Comparison of ENCODE assay signal across 33 cellular contexts in genomic region chr19:29006057-29006735, GRCh38.
A peak's percentile ranks its signal among the peaks of the same experiment; 100 is the strongest.
DNase-seq lines count a peak whose midpoint lies in the region; ATAC-seq and TF ChIP-seq lines count a peak whose summit lies in the region.
"Had no signal": no experiment of that assay in that cellular context is flagged by ENCODE, and none has a peak within 500 bp of the region (broad histone marks: within the 10 kb centered on the region; RNA-seq: fewer than 3 reads in every experiment).

No MANE protein-coding gene starts in this region.

- no peaks in the 10 kb centered on the region for H3K27me3 ChIP-seq in RWPE2 (ENCODE audit: insufficient read depth, poor library complexity, severe bottlenecking)
- H3K27me3 ChIP-seq: body of pancreas, ovary had no signal

- CTCF ChIA-PET in T-cell (lab: Charles Lee) = no interaction called here

- ATAC-seq in RWPE2 (ENCODE audit: low read depth) (0 out of 3 replicates have a peak, but pooled peaks have one; percentile 36), HG03196 (IDR thresholded peaks at IDR 0.05; ENCODE audit: unreplicated experiment) (no peak), T-cell (replicated peaks in 1 of 4) (no peak)
- ATAC-seq: activated CD8-positive, alpha-beta T cell treated with anti-CD3 and anti-CD28 coated beads, Interleukin-2, amount 10 ng/mL, durations not matched to agents 7 days and 5 days; activated T-helper 17 cell treated with anti-CD3 and anti-CD28 coated beads, Interleukin-2, amount 50 U/mL, for 72 hours; body of pancreas; GM23338; left ventricle myocardium superior; Panc1; stimulated activated naive CD8-positive, alpha-beta T cell treated with anti-CD3 and anti-CD28 coated beads, Interleukin-15, amount 100 ng/mL, for 72 hours had no signal

- POLR2A ChIA-PET in T-cell (lab: Charles Lee) = no interaction called here

- H3K9me3 ChIP-seq in RWPE2 (ENCODE audit: severe bottlenecking) = no peaks in the 10 kb centered on the region
- H3K9me3 ChIP-seq: adrenal gland, body of pancreas, ovary, thoracic aorta had no signal

- no peak for TF ChIP-seq CTCF in RWPE2 (IDR thresholded peaks at IDR 0.05; ENCODE audit: poor library complexity, severe bottlenecking)

- H3K27ac Mint-ChIP-seq in T-cell = no peak overlapping the region
- H3K27ac Mint-ChIP-seq: activated CD8-positive, alpha-beta T cell treated with anti-CD3 and anti-CD28 coated beads, Interleukin-2, amount 10 ng/mL, durations not matched to agents 7 days and 5 days; activated naive CD4-positive, alpha-beta T cell treated with anti-CD3 and anti-CD28 coated beads, Interleukin-2, amount 10 ng/mL, durations not matched to agents 7 days and 5 days; activated T-helper 17 cell treated with anti-CD3 and anti-CD28 coated beads, Interleukin-2, amount 50 U/mL, for 72 hours; GM23338; stimulated activated naive CD8-positive, alpha-beta T cell treated with anti-CD3 and anti-CD28 coated beads, Interleukin-15, amount 100 ng/mL, for 72 hours had no signal

- H3K9me3 Mint-ChIP-seq in T-cell = no peaks in the 10 kb centered on the region
- H3K9me3 Mint-ChIP-seq: activated T-helper 17 cell treated with anti-CD3 and anti-CD28 coated beads, Interleukin-2, amount 50 U/mL, for 72 hours; GM23338; stimulated activated naive CD8-positive, alpha-beta T cell treated with anti-CD3 and anti-CD28 coated beads, Interleukin-15, amount 100 ng/mL, for 72 hours had no signal

- H3K27me3 Mint-ChIP-seq in T-cell = peaks cover 3 to 4% of the 10 kb centered on the region in 2 donors
- H3K27me3 Mint-ChIP-seq: activated naive CD4-positive, alpha-beta T cell treated with anti-CD3 and anti-CD28 coated beads, Interleukin-2, amount 10 ng/mL, durations not matched to agents 7 days and 5 days; stimulated activated naive CD8-positive, alpha-beta T cell treated with anti-CD3 and anti-CD28 coated beads, Interleukin-15, amount 100 ng/mL, for 72 hours had no signal

- no peak overlapping the region for H3K4me3 Mint-ChIP-seq in T-cell
- H3K4me3 Mint-ChIP-seq: activated CD8-positive, alpha-beta T cell treated with anti-CD3 and anti-CD28 coated beads, Interleukin-2, amount 10 ng/mL, durations not matched to agents 7 days and 5 days; activated naive CD4-positive, alpha-beta T cell treated with anti-CD3 and anti-CD28 coated beads, Interleukin-2, amount 10 ng/mL, durations not matched to agents 7 days and 5 days; activated T-helper 17 cell treated with anti-CD3 and anti-CD28 coated beads, Interleukin-2, amount 50 U/mL, for 72 hours; GM23338; stimulated activated naive CD8-positive, alpha-beta T cell treated with anti-CD3 and anti-CD28 coated beads, Interleukin-15, amount 100 ng/mL, for 72 hours had no signal

- no peaks in the 10 kb centered on the region for H3K36me3 Mint-ChIP-seq in T-cell
- H3K36me3 Mint-ChIP-seq: activated naive CD4-positive, alpha-beta T cell treated with anti-CD3 and anti-CD28 coated beads, Interleukin-2, amount 10 ng/mL, durations not matched to agents 7 days and 5 days had no signal

- DNase-seq in AG08396 (ENCODE audit: low spot score) (peak; percentile 52), ELR (ENCODE audit: low read depth) (peak; percentile 29), RWPE2 (ENCODE audit: low spot score) (no peak), hepatic stellate cell (ENCODE audit: low spot score) (peak; percentile 67), NOMO-1 treated with DMSO at 0.1 percent for 48 hours (lab: John Stamatoyannopoulos, UW; ENCODE audit: unreplicated experiment) (no peak), T-cell (no peak)
- no peak for DNase-seq in stimulated activated CD4-positive, alpha-beta T cell treated with anti-CD3 and anti-CD28 coated beads, Interleukin-1b, Interleukin-23, amount 100 ng/mL, for 48 hours
- DNase-seq: activated CD4-positive, alpha-beta T cell treated with anti-CD3 and anti-CD28 coated beads for 4 hours; activated CD8-positive, alpha-beta T cell treated with anti-CD3 and anti-CD28 coated beads, Interleukin-2, amount 10 ng/mL, durations not matched to agents 7 days and 5 days; activated naive CD4-positive, alpha-beta T cell treated with anti-CD3 and anti-CD28 coated beads, Interleukin-2, amount 10 ng/mL, durations not matched to agents 7 days and 5 days; adrenal gland; body of pancreas; C1 segment of cervical spinal cord; DMS53; GDM1; islet precursor cell; left ventricle myocardium superior; mesendoderm; NCI-H1436; NCI-H748 treated with DMSO at 0.1 percent for 48 hours; ovary; retina; SHP77 treated with DMSO at 0.1 percent for 48 hours; stimulated activated CD4-positive, alpha-beta T cell treated with anti-CD3 and anti-CD28 coated beads, Interleukin-2, amount 100 ng/mL, for 24 hours; stimulated activated naive CD8-positive, alpha-beta T cell treated with anti-CD3 and anti-CD28 coated beads, Interleukin-15, amount 100 ng/mL, for 72 hours; T1000 had no signal

- H3K4me1 ChIP-seq in RWPE2 (ENCODE audit: insufficient read depth, poor library complexity, severe bottlenecking) = no peaks in the 10 kb centered on the region
- H3K4me1 ChIP-seq: adrenal gland, body of pancreas had no signal

- H3K27ac ChIP-seq in RWPE2 (ENCODE audit: poor library complexity, severe bottlenecking) = no peak overlapping the region
- H3K27ac ChIP-seq: adrenal gland, body of pancreas, ovary, thoracic aorta, VCaP had no signal

- H3K4me3 ChIP-seq in RWPE2 (ENCODE audit: severe bottlenecking) = no peak overlapping the region
- H3K4me3 ChIP-seq: adrenal gland, body of pancreas, GM23338, ovary, smooth muscle cell, thoracic aorta had no signal

- no peaks in the 10 kb centered on the region for H3K4me1 Mint-ChIP-seq in T-cell
- H3K4me1 Mint-ChIP-seq: activated naive CD4-positive, alpha-beta T cell treated with anti-CD3 and anti-CD28 coated beads, Interleukin-2, amount 10 ng/mL, durations not matched to agents 7 days and 5 days; activated T-helper 17 cell treated with anti-CD3 and anti-CD28 coated beads, Interleukin-2, amount 50 U/mL, for 72 hours; stimulated activated naive CD8-positive, alpha-beta T cell treated with anti-CD3 and anti-CD28 coated beads, Interleukin-15, amount 100 ng/mL, for 72 hours had no signal

- H3K36me3 ChIP-seq in RWPE2 (ENCODE audit: low read depth) = no peaks in the 10 kb centered on the region
- H3K36me3 ChIP-seq: adrenal gland, ovary, thoracic aorta had no signal

Comparison
In these comparisons a context has a peak if more than half of its experiments do, and no peak if none do; other contexts are left out.
1. DNase-seq: peak in AG08396 (single experiment), ELR (single experiment) and hepatic stellate cell (single experiment); none in RWPE2 (single experiment), stimulated activated CD4-positive, alpha-beta T cell treated with anti-CD3 and anti-CD28 coated beads, Interleukin-1b, Interleukin-23, amount 100 ng/mL, for 48 hours (single experiment), NOMO-1 treated with DMSO at 0.1 percent for 48 hours (single experiment) and T-cell (0 of 34).